Comparison of ENCODE assay signal across 1 cellular context in genomic region chr12:66169221-66170170, GRCh38.
A peak's percentile ranks its signal among the peaks of the same experiment; 100 is the strongest.
TF ChIP-seq lines count a peak whose summit lies in the region.

Gene TMBIM4, minus strand, starts transcription at chr12:66169996. Its CDS starts 45 bp downstream, at chr12:66169951.

TF ChIP-seq in HepG2, 621 proteins besides CTCF, POLR2A, EP300 and RAD21 (continued from another document and continues in another):
- TF ChIP-seq ZNF770 (CRISPR knock-in tag; IDR thresholded peaks at IDR 0.05) (peak; percentile 64), ZSCAN9 (CRISPR knock-in tag; IDR thresholded peaks at IDR 0.05; ENCODE audit: borderline replicate concordance) (peak; percentile 19; the same call in 1 of the 2 replicates), ZNF766 (CRISPR knock-in tag; IDR thresholded peaks at IDR 0.05; ENCODE audit: borderline replicate concordance) (0 out of 2 replicates have a peak, but pooled peaks have one; percentile 74), ZMYM4 (CRISPR knock-in tag; IDR thresholded peaks at IDR 0.05) (peak; percentile 86), ZNF34 (CRISPR knock-in tag; IDR thresholded peaks at IDR 0.05; ENCODE audit: borderline replicate concordance) (peak; percentile 96), PLRG1 (conservative IDR thresholded peaks at IDR 0.05) (no peak), ZNF367 (CRISPR knock-in tag; IDR thresholded peaks at IDR 0.05; ENCODE audit: borderline replicate concordance) (peak; percentile 66; the same call in 1 of the 2 replicates), IKZF1 (IDR thresholded peaks at IDR 0.05) (no peak), ZBTB25 (CRISPR knock-in tag; IDR thresholded peaks at IDR 0.05) (peak; percentile 79), MYC (CRISPR knock-in tag; IDR thresholded peaks at IDR 0.05; ENCODE audit: borderline replicate concordance) (peak; percentile 63), ZNF83 (CRISPR knock-in tag; IDR thresholded peaks at IDR 0.05; ENCODE audit: borderline replicate concordance) (no peak; the same call in 1 of the 2 replicates), ZNF484 (CRISPR knock-in tag; IDR thresholded peaks at IDR 0.05; ENCODE audit: borderline replicate concordance, low read depth) (no peak), ETV6 (CRISPR knock-in tag; conservative IDR thresholded peaks at IDR 0.05) (peak; percentile 55), CAMTA2 (CRISPR knock-in tag; IDR thresholded peaks at IDR 0.05; ENCODE audit: borderline replicate concordance) (0 out of 2 replicates have a peak, but pooled peaks have one; percentile 30), MAZ (IDR thresholded peaks at IDR 0.05; ENCODE audit: borderline replicate concordance, low read depth, low read length) (no peak), MAZ (CRISPR knock-in tag; IDR thresholded peaks at IDR 0.05; ENCODE audit: low read depth) (peak; percentile 92), ZNF224 (CRISPR knock-in tag; IDR thresholded peaks at IDR 0.05) (peak; percentile 89), SMAD1 (CRISPR knock-in tag; IDR thresholded peaks at IDR 0.05; ENCODE audit: borderline replicate concordance, low read depth) (0 out of 2 replicates have a peak, but pooled peaks have one; percentile 51), ZNF296 (CRISPR knock-in tag; conservative IDR thresholded peaks at IDR 0.05) (no peak), ZKSCAN1 (IDR thresholded peaks at IDR 0.05; ENCODE audit: low read length) (no peak), TCF12 (IDR thresholded peaks at IDR 0.05) (no peak), TCF12 (CRISPR knock-in tag; IDR thresholded peaks at IDR 0.05) (no peak), ISL2 (CRISPR knock-in tag; IDR thresholded peaks at IDR 0.05) (peak; percentile 42; the same call in 1 of the 2 replicates), MED1 (CRISPR knock-in tag; IDR thresholded peaks at IDR 0.05) (no peak; the same call in none of the 2 replicates), KLF12 (CRISPR knock-in tag; IDR thresholded peaks at IDR 0.05; ENCODE audit: borderline replicate concordance) (peak; percentile 49; the same call in 1 of the 2 replicates), ZNF678 (CRISPR knock-in tag; IDR thresholded peaks at IDR 0.05) (peak; percentile 96; the same call in 1 of the 2 replicates), SIX4 (CRISPR knock-in tag; IDR thresholded peaks at IDR 0.05) (no peak), ZNF350 (CRISPR knock-in tag; IDR thresholded peaks at IDR 0.05; ENCODE audit: borderline replicate concordance, low read depth) (peak; percentile 84; the same call in 1 of the 2 replicates), ZNF672 (CRISPR knock-in tag; IDR thresholded peaks at IDR 0.05) (no peak), PAWR (CRISPR knock-in tag; IDR thresholded peaks at IDR 0.05; ENCODE audit: borderline replicate concordance) (peak; percentile 77; the same call in 1 of the 2 replicates), NFYB (CRISPR knock-in tag; IDR thresholded peaks at IDR 0.05) (no peak), AFF4 (CRISPR knock-in tag; IDR thresholded peaks at IDR 0.05) (0 out of 2 replicates have a peak, but pooled peaks have one; percentile 41), ZNF773 (CRISPR knock-in tag; IDR thresholded peaks at IDR 0.05; ENCODE audit: borderline replicate concordance) (peak; percentile 65; the same call in 1 of the 2 replicates)
- TF ChIP-seq, protein P1, sequence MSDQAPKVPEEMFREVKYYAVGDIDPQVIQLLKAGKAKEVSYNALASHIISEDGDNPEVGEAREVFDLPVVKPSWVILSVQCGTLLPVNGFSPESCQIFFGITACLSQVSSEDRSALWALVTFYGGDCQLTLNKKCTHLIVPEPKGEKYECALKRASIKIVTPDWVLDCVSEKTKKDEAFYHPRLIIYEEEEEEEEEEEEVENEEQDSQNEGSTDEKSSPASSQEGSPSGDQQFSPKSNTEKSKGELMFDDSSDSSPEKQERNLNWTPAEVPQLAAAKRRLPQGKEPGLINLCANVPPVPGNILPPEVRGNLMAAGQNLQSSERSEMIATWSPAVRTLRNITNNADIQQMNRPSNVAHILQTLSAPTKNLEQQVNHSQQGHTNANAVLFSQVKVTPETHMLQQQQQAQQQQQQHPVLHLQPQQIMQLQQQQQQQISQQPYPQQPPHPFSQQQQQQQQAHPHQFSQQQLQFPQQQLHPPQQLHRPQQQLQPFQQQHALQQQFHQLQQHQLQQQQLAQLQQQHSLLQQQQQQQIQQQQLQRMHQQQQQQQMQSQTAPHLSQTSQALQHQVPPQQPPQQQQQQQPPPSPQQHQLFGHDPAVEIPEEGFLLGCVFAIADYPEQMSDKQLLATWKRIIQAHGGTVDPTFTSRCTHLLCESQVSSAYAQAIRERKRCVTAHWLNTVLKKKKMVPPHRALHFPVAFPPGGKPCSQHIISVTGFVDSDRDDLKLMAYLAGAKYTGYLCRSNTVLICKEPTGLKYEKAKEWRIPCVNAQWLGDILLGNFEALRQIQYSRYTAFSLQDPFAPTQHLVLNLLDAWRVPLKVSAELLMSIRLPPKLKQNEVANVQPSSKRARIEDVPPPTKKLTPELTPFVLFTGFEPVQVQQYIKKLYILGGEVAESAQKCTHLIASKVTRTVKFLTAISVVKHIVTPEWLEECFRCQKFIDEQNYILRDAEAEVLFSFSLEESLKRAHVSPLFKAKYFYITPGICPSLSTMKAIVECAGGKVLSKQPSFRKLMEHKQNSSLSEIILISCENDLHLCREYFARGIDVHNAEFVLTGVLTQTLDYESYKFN (CRISPR knock-in tag; conservative IDR thresholded peaks at IDR 0.05) = no peak; the same call in 1 of the 2 replicates
- TF ChIP-seq, protein P2, sequence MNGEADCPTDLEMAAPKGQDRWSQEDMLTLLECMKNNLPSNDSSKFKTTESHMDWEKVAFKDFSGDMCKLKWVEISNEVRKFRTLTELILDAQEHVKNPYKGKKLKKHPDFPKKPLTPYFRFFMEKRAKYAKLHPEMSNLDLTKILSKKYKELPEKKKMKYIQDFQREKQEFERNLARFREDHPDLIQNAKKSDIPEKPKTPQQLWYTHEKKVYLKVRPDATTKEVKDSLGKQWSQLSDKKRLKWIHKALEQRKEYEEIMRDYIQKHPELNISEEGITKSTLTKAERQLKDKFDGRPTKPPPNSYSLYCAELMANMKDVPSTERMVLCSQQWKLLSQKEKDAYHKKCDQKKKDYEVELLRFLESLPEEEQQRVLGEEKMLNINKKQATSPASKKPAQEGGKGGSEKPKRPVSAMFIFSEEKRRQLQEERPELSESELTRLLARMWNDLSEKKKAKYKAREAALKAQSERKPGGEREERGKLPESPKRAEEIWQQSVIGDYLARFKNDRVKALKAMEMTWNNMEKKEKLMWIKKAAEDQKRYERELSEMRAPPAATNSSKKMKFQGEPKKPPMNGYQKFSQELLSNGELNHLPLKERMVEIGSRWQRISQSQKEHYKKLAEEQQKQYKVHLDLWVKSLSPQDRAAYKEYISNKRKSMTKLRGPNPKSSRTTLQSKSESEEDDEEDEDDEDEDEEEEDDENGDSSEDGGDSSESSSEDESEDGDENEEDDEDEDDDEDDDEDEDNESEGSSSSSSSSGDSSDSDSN (CRISPR knock-in tag; IDR thresholded peaks at IDR 0.05) = peak; percentile 98
- TF ChIP-seq, protein P3, sequence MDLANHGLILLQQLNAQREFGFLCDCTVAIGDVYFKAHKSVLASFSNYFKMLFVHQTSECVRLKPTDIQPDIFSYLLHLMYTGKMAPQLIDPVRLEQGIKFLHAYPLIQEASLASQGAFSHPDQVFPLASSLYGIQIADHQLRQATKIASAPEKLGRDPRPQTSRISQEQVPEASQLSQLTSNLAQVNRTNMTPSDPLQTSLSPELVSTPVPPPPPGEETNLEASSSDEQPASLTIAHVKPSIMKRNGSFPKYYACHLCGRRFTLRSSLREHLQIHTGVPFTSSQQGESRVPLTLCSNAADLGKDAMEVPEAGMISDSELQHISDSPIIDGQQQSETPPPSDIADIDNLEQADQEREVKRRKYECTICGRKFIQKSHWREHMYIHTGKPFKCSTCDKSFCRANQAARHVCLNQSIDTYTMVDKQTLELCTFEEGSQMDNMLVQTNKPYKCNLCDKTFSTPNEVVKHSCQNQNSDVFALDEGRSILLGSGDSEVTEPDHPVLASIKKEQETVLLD (CRISPR knock-in tag; IDR thresholded peaks at IDR 0.05; ENCODE audit: low read depth) = peak; percentile 78; the same call in 1 of the 2 replicates
- TF ChIP-seq, protein P4, sequence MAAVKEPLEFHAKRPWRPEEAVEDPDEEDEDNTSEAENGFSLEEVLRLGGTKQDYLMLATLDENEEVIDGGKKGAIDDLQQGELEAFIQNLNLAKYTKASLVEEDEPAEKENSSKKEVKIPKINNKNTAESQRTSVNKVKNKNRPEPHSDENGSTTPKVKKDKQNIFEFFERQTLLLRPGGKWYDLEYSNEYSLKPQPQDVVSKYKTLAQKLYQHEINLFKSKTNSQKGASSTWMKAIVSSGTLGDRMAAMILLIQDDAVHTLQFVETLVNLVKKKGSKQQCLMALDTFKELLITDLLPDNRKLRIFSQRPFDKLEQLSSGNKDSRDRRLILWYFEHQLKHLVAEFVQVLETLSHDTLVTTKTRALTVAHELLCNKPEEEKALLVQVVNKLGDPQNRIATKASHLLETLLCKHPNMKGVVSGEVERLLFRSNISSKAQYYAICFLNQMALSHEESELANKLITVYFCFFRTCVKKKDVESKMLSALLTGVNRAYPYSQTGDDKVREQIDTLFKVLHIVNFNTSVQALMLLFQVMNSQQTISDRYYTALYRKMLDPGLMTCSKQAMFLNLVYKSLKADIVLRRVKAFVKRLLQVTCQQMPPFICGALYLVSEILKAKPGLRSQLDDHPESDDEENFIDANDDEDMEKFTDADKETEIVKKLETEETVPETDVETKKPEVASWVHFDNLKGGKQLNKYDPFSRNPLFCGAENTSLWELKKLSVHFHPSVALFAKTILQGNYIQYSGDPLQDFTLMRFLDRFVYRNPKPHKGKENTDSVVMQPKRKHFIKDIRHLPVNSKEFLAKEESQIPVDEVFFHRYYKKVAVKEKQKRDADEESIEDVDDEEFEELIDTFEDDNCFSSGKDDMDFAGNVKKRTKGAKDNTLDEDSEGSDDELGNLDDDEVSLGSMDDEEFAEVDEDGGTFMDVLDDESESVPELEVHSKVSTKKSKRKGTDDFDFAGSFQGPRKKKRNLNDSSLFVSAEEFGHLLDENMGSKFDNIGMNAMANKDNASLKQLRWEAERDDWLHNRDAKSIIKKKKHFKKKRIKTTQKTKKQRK (IDR thresholded peaks at IDR 0.05; ENCODE audit: low read length) = no peak
- TF ChIP-seq, protein P5, sequence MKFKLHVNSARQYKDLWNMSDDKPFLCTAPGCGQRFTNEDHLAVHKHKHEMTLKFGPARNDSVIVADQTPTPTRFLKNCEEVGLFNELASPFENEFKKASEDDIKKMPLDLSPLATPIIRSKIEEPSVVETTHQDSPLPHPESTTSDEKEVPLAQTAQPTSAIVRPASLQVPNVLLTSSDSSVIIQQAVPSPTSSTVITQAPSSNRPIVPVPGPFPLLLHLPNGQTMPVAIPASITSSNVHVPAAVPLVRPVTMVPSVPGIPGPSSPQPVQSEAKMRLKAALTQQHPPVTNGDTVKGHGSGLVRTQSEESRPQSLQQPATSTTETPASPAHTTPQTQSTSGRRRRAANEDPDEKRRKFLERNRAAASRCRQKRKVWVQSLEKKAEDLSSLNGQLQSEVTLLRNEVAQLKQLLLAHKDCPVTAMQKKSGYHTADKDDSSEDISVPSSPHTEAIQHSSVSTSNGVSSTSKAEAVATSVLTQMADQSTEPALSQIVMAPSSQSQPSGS (CRISPR knock-in tag; IDR thresholded peaks at IDR 0.05) = peak; percentile 12; the same call in 1 of the 2 replicates
- TF ChIP-seq, protein P6, sequence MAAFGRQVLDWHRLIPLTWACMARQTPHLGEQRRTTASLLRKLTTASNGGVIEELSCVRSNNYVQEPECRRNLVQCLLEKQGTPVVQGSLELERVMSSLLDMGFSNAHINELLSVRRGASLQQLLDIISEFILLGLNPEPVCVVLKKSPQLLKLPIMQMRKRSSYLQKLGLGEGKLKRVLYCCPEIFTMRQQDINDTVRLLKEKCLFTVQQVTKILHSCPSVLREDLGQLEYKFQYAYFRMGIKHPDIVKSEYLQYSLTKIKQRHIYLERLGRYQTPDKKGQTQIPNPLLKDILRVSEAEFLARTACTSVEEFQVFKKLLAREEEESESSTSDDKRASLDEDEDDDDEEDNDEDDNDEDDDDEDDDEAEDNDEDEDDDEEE (CRISPR knock-in tag; IDR thresholded peaks at IDR 0.05) = peak; percentile 57; the same call in 1 of the 2 replicates
